In the genomic region with DNA sequence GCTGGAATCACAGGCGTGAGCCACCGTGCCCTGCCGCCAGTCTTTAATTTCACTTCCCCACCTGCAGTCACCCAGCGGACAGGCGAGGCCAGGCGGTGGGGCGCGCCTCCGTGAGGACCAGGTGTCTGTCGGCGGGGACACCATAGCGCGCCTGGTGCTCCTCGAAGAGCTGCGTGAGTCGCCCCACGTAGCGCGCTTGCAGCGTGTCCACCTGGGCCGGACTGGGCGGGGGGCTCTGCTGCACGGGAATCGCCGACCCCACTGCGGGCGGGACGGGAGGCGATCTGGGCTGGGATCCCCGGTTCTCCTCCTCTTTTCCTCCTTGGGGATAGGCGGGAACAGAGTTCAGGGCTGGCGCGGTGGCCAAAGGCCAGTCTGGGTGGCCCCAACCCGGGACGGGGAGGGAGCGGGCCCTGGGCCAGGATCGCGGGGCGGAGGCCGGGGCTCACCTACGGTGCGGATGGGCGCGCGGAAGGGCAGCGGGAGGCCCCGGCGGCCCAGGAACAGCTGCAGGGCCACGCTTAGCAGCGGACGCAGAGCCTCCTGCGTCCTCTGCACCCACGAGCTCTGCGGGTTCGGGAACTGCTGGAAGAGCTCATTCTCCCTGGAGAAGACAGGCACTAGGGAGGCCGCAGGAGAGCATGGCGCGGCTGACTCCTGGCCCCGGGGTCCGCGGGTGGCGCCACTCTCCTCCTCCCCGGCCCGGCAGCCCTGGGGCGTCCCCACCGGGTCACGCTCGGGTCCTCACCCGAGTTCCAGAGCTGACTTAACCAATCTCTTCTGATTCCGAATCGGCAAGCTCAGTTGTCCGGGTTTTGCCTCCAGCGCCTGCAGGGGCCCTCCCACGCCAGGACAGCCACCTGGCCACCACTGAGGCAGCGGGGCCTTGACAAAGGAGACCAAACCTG, we compare ENCODE assay signal across 9 cellular contexts. TPM values are rescaled to one million over a fixed set of nuclear protein-coding genes. Genes with fewer than 3 reads are reported as not detected.
DNase-seq lines count a peak whose midpoint lies in the region; ATAC-seq and TF ChIP-seq lines count a peak whose summit lies in the region.
"Had no signal": no experiment of that assay in that cellular context is flagged by ENCODE, and none has a peak within 500 bp of the region (broad histone marks: within the 10 kb centered on the region; RNA-seq: fewer than 3 reads in every experiment).

No MANE protein-coding gene starts in this region.

- TF ChIP-seq POLR2A in breast epithelium (IDR thresholded peaks at IDR 0.05) (no peak), suprapubic skin (IDR thresholded peaks at IDR 0.05) (no peak)

- ATAC-seq in HG03520 (IDR thresholded peaks at IDR 0.05; ENCODE audit: unreplicated experiment): no peak
- no peak for ATAC-seq in activated naive CD8-positive, alpha-beta T cell treated with anti-CD3 and anti-CD28 coated beads, Interleukin-2, amount 50 U/mL, for 24 hours

- BruUV-seq in MCF 10A (replicated peaks; lab: Mats Ljungman, UMichigan): no TSS peak

- no peaks in the 10 kb centered on the region for H3K9me3 Mint-ChIP-seq in MCF 10A (ENCODE audit: unreplicated experiment)
- H3K9me3 Mint-ChIP-seq in activated naive CD8-positive, alpha-beta T cell treated with anti-CD3 and anti-CD28 coated beads, Interleukin-2, amount 50 U/mL, for 24 hours: no peaks in the 10 kb centered on the region

- intact Hi-C loops in breast epithelium (cut with DNase I; ENCODE audit: low total_unique reads): loop anchor here (10.0 kb wide), 1 partner anchor 53 kb away; no protein-coding TSS in a partner anchor
- intact Hi-C loops in MCF 10A (cut with micrococcal nuclease): no loop called here

- no peak for TF ChIP-seq EP300 in suprapubic skin (IDR thresholded peaks at IDR 0.05)

- H3K4me3 Mint-ChIP-seq in MCF 10A (ENCODE audit: unreplicated experiment): no peak overlapping the region
- no peak overlapping the region for H3K4me3 Mint-ChIP-seq in activated naive CD8-positive, alpha-beta T cell treated with anti-CD3 and anti-CD28 coated beads, Interleukin-2, amount 50 U/mL, for 24 hours

- H3K27ac ChIP-seq in breast epithelium (no peak overlapping the region), iPS-20b (ENCODE audit: low read length) (no peak overlapping the region), suprapubic skin (no peak overlapping the region)

- peak overlapping the region in 2 of 3 donors; percentile 33 to 59 for H3K4me3 ChIP-seq in breast epithelium
- peak overlapping the region; percentile 53; the same call in 1 of the 2 replicates for H3K4me3 ChIP-seq in iPS-20b (ENCODE audit: low read length)
- H3K4me3 ChIP-seq in suprapubic skin: peak overlapping the region; percentile 22

- peaks cover 6% of the 10 kb centered on the region for H3K36me3 Mint-ChIP-seq in MCF 10A (ENCODE audit: insufficient read depth, unreplicated experiment)
- no peaks in the 10 kb centered on the region for H3K36me3 Mint-ChIP-seq in activated naive CD8-positive, alpha-beta T cell treated with anti-CD3 and anti-CD28 coated beads, Interleukin-2, amount 50 U/mL, for 24 hours (ENCODE audit: low read depth)

- CTCF ChIA-PET in MCF 10A (lab: Yijun Ruan, JAX): interaction anchor here (0.7 to 3.5 kb wide), 5 partner anchors 10 to 81 kb away, joined by 3 to 22 read pairs (median 3); no protein-coding TSS in a partner anchor

- peak overlapping the region; percentile 34; the same call in 1 of the 2 replicates for H3K9ac ChIP-seq in iPS-20b (ENCODE audit: low read depth, low read length)

- H3K36me3 ChIP-seq in breast epithelium (no peaks in the 10 kb centered on the region), iPS-20b (ENCODE audit: insufficient read depth, low read depth, low read length) (no peaks in the 10 kb centered on the region), suprapubic skin (peaks cover 11% of the 10 kb centered on the region)

- POLR2A ChIA-PET in MCF 10A (lab: Yijun Ruan, JAX): no interaction called here

- H3K4me1 ChIP-seq in breast epithelium: no peaks in the 10 kb centered on the region
- peaks cover 4% of the 10 kb centered on the region; the same call in 1 of the 2 replicates for H3K4me1 ChIP-seq in iPS-20b (ENCODE audit: insufficient read depth, low read length)
- peaks cover 9% of the 10 kb centered on the region for H3K4me1 ChIP-seq in suprapubic skin

- peaks cover 12% of the 10 kb centered on the region for H3K27me3 Mint-ChIP-seq in MCF 10A (ENCODE audit: insufficient read depth, unreplicated experiment)
- peaks cover 30% of the 10 kb centered on the region for H3K27me3 Mint-ChIP-seq in activated naive CD8-positive, alpha-beta T cell treated with anti-CD3 and anti-CD28 coated beads, Interleukin-2, amount 50 U/mL, for 24 hours

- no peaks in the 10 kb centered on the region for H3K4me1 Mint-ChIP-seq in MCF 10A (ENCODE audit: insufficient read depth, unreplicated experiment)
- H3K4me1 Mint-ChIP-seq in activated naive CD8-positive, alpha-beta T cell treated with anti-CD3 and anti-CD28 coated beads, Interleukin-2, amount 50 U/mL, for 24 hours: peaks cover 2% of the 10 kb centered on the region

- peaks cover 0 to 41% of the 10 kb centered on the region in 2 donors for H3K27me3 ChIP-seq in breast epithelium
- H3K27me3 ChIP-seq in iPS-20b (ENCODE audit: insufficient read depth, low read length): peaks cover 32% of the 10 kb centered on the region; the same call in 1 of the 2 replicates
- peaks cover 55% of the 10 kb centered on the region for H3K27me3 ChIP-seq in suprapubic skin

- no peak overlapping the region for H3K27ac Mint-ChIP-seq in MCF 10A (ENCODE audit: low read depth, unreplicated experiment)
- H3K27ac Mint-ChIP-seq in activated naive CD8-positive, alpha-beta T cell treated with anti-CD3 and anti-CD28 coated beads, Interleukin-2, amount 50 U/mL, for 24 hours: no peak overlapping the region

- TF ChIP-seq CTCF in breast epithelium (IDR thresholded peaks at IDR 0.05) (no peak), MCF 10A (IDR thresholded peaks at IDR 0.05; ENCODE audit: unreplicated experiment) (no peak), suprapubic skin (IDR thresholded peaks at IDR 0.05) (no peak)

- DNase-seq in breast epithelium (ENCODE audit: low spot score in 2 of 2): no peak
- DNase-seq in MCF 10A (ENCODE audit: unreplicated experiment): no peak
- DNase-seq in suprapubic skin (ENCODE audit: low spot score in 2 of 2): no peak
- no peak for DNase-seq in activated naive CD8-positive, alpha-beta T cell treated with anti-CD3 and anti-CD28 coated beads, Interleukin-2, amount 50 U/mL, for 24 hours
- DNase-seq: left cardiac atrium, NCI-H2029 had no signal

- WGBS in suprapubic skin: 3% methylated on average over 13 of the region's 75 CpGs

- H3K9me3 ChIP-seq in breast epithelium (no peaks in the 10 kb centered on the region), iPS-20b (ENCODE audit: insufficient read depth, low read depth, low read length) (no peaks in the 10 kb centered on the region), suprapubic skin (no peaks in the 10 kb centered on the region)

RNA-seq across cellular contexts. Expression of a gene that starts 1.1 kb away (rescaled TPM):
- total RNA-seq in breast epithelium: 1 to 10 TPM in 1 of 3 donors, not detected in 2; 2.6 TPM
- total RNA-seq in MCF 10A (2022): not detected in 2 replicates
- not detected for total RNA-seq in suprapubic skin
- total RNA-seq: dermis microvascular lymphatic vessel endothelial cell, left cardiac atrium had no signal

RNA-seq across cellular contexts. Expression of a gene that starts 15.4 kb away (rescaled TPM):
- total RNA-seq in breast epithelium (10 to 100 TPM; 23.9 to 46.2 (median 43.2) TPM), MCF 10A (2022) (125 and 134 TPM in 2 replicates), suprapubic skin (10 to 100 TPM; 15.7 to 30.4 (median 22.7) TPM)

RNA-seq across cellular contexts. Expression of a gene that starts 16.0 kb away (rescaled TPM):
- total RNA-seq in breast epithelium: 100 to 1,000 TPM in 1 of 3 donors, 10 to 100 TPM in 2; 80.2 to 107 (median 91.4) TPM
- total RNA-seq in MCF 10A (2022): 63.9 and 70.9 TPM in 2 replicates
- total RNA-seq in suprapubic skin: 10 to 100 TPM; 43.8 to 73.4 (median 66.9) TPM

RNA-seq across cellular contexts. Expression of a gene that starts 21.9 kb away (rescaled TPM):
- total RNA-seq in breast epithelium: not detected
- not detected in 2 replicates for total RNA-seq in MCF 10A (2022)
- total RNA-seq in suprapubic skin: not detected
- total RNA-seq: dermis microvascular lymphatic vessel endothelial cell, left cardiac atrium had no signal

RNA-seq across cellular contexts. Expression of a gene that starts 35.7 kb away (rescaled TPM):
- total RNA-seq in breast epithelium (10 to 100 TPM; 14.4 to 44.6 (median 17.1) TPM), MCF 10A (2022) (8.5 and 17.1 TPM in 2 replicates), suprapubic skin (10 to 100 TPM in 3 of 4 donors, 1 to 10 TPM in 1; 6.7 to 19.8 (median 12.5) TPM)
